27 cellular contexts compared by ENCODE assay signal in genomic region chr5:9490494-9491097, GRCh38. TPM values are rescaled to one million over a fixed set of nuclear protein-coding genes. Genes with fewer than 3 reads are reported as not detected.
"Had no signal": no experiment of that assay in that cellular context is flagged by ENCODE, and none has a peak within 500 bp of the region (broad histone marks: within the 10 kb centered on the region; RNA-seq: fewer than 3 reads in every experiment).

No MANE protein-coding gene starts in this region.

- H3K4me1 ChIP-seq: foreskin keratinocyte, gastroesophageal sphincter, pancreas, stomach, thyroid gland had no signal

- H3K27me3 ChIP-seq: dorsolateral prefrontal cortex, foreskin keratinocyte, gastroesophageal sphincter, neutrophil, pancreas, stomach had no signal

- H3K4me3 ChIP-seq: dorsolateral prefrontal cortex, gastroesophageal sphincter, mucosa of descending colon, pancreas, smooth muscle cell, stomach, thyroid gland had no signal

- DNase-seq: dorsolateral prefrontal cortex; effector CD4-positive, alpha-beta T cell; endodermal cell; foreskin keratinocyte; hypothalamus; immature natural killer cell; islet precursor cell; kidney glomerular epithelial cell; mesenchymal stem cell; mucosa of descending colon; naive B cell; pancreas; retina; stimulated activated CD4-positive, alpha-beta T cell treated with anti-CD3 and anti-CD28 coated beads, Interleukin-12 subunit alpha, Interleukin-12 subunit beta, amount 100 ng/mL, for 4 hours; stimulated activated CD4-positive, alpha-beta T cell treated with anti-CD3 and anti-CD28 coated beads, Interleukin-1b, Interleukin-23, amount 100 ng/mL, for 48 hours; stimulated activated CD4-positive, alpha-beta T cell treated with anti-CD3 and anti-CD28 coated beads, Interleukin-4, amount 100 ng/mL, for 24 hours; stimulated activated naive CD4-positive, alpha-beta T cell treated with Interleukin-2 at 50 U/mL for 16 hours; stomach; thyroid gland had no signal

- ATAC-seq: esophagus mucosa; foreskin keratinocyte; gastroesophageal sphincter; mucosa of descending colon; natural killer cell treated with Interleukin-12 subunit alpha and Interleukin-12 subunit beta and Interleukin-15 and Interleukin-18, amount 100 ng/mL, for 72 hours; pancreas; sciatic nerve; stimulated activated effector memory CD8-positive, alpha-beta T cell treated with anti-CD3 and anti-CD28 coated beads, Interleukin-12 subunit alpha, Interleukin-12 subunit beta, amount 100 ng/mL, for 72 hours had no signal

- H3K36me3 ChIP-seq: gastroesophageal sphincter, neutrophil, pancreas, stomach, thyroid gland had no signal

- H3K27ac ChIP-seq: dorsolateral prefrontal cortex, epithelial cell of prostate, foreskin keratinocyte, gastroesophageal sphincter, neutrophil, pancreas, stomach, thyroid gland had no signal

- H3K9me3 ChIP-seq: gastroesophageal sphincter, mucosa of descending colon, neutrophil, pancreas, stomach, thyroid gland had no signal

RNA-seq across cellular contexts. Expression of gene SEMA5A, which starts 55.3 kb away (rescaled TPM):
- total RNA-seq: natural killer cell treated with Interleukin-12 subunit alpha and Interleukin-12 subunit beta and Interleukin-15 and Interleukin-18, amount 100 ng/mL, for 72 hours had no signal
